Comparison of ENCODE assay signal across 8 cellular contexts in the genomic region with DNA sequence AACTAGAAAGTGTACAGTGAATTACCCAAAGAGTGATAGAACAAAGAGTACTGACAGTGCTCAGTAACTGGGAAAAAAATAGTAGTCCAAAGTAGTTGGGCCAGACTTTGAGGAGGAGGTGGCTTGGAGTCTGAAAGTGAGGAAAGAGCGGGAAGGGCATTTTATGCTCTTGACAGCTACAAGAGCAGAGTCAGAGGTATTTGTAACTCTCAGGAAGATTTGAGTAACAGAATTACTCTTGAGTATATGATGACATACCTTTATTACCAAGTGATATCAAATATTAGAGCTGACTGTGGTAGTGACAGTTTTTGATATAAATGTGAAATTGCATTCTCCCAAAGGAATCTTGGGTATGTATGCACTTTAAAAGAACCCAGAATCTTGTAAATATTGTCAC. TPM values are rescaled to one million over a fixed set of nuclear protein-coding genes. Genes with fewer than 3 reads are reported as not detected.
DNase-seq lines count a peak whose midpoint lies in the region; ATAC-seq and TF ChIP-seq lines count a peak whose summit lies in the region.

No MANE protein-coding gene starts in this region.

- intact Hi-C loops in Caco-2 (cut with micrococcal nuclease; ENCODE audit: unreplicated experiment): no loop called here
- intact Hi-C loops in colonic mucosa (cut with DNase I): no loop called here
- intact Hi-C loops in testis (cut with DNase I; ENCODE audit: low total_unique reads): no loop called here

- 27 to 41% methylated on average over 1 of the region's 1 CpG for WGBS in testis, 2 donors

- H3K27ac ChIP-seq in colonic mucosa: no peak overlapping the region
- H3K27ac ChIP-seq in neural progenitor cell: no peak overlapping the region
- no peak overlapping the region for H3K27ac ChIP-seq in testis

- H3K4me1 ChIP-seq in Caco-2 (peaks cover 26% of the 10 kb centered on the region), colonic mucosa (no peaks in the 10 kb centered on the region), neural progenitor cell (peaks cover 35% of the 10 kb centered on the region), testis (peaks cover 25% of the 10 kb centered on the region)

- H3K79me2 ChIP-seq in neural progenitor cell (ENCODE audit: low read depth): peaks cover 70% of the 10 kb centered on the region

- H3K27ac Mint-ChIP-seq in Caco-2 (ENCODE audit: unreplicated experiment) (no peak overlapping the region), neural progenitor cell (no peak overlapping the region)

- peaks cover 46% of the 10 kb centered on the region for H4K20me1 ChIP-seq in neural progenitor cell (ENCODE audit: low read depth)

- POLR2A ChIA-PET in Caco-2 (lab: Charles Lee): no interaction called here

- no peaks in the 10 kb centered on the region for H3K9me3 ChIP-seq in Caco-2
- H3K9me3 ChIP-seq in MG63: no peaks in the 10 kb centered on the region
- H3K9me3 ChIP-seq in colonic mucosa: no peaks in the 10 kb centered on the region
- no peaks in the 10 kb centered on the region for H3K9me3 ChIP-seq in neural progenitor cell (ENCODE audit: low read depth)
- H3K9me3 ChIP-seq in testis: no peaks in the 10 kb centered on the region

- H3K9me3 Mint-ChIP-seq in Caco-2 (ENCODE audit: unreplicated experiment): no peaks in the 10 kb centered on the region
- peaks cover 5% of the 10 kb centered on the region for H3K9me3 Mint-ChIP-seq in neural progenitor cell

- TF ChIP-seq CTCF in Caco-2 (IDR thresholded peaks at IDR 0.05; ENCODE audit: insufficient read depth in 1 of 2, low read depth in 1 of 2, low read length in 1 of 2, severe bottlenecking in 1 of 2, unreplicated experiment in 1 of 2) (no peak), colonic mucosa (IDR thresholded peaks at IDR 0.05) (no peak), neural progenitor cell (IDR thresholded peaks at IDR 0.05) (no peak), testis (IDR thresholded peaks at IDR 0.05) (no peak)

- no peak for TF ChIP-seq POLR2A in testis (IDR thresholded peaks at IDR 0.05)

- peak overlapping the region in 1 of 2 donors; percentile 57 for H3K9ac ChIP-seq in colonic mucosa (ENCODE audit: low read depth in 2 of 2, low read length in 2 of 2)
- H3K9ac ChIP-seq in neural progenitor cell: no peak overlapping the region

- no peak overlapping the region for H2AFZ ChIP-seq in neural progenitor cell (replicated peaks)

- H3K27me3 Mint-ChIP-seq in Caco-2 (ENCODE audit: insufficient read depth, unreplicated experiment) (no peaks in the 10 kb centered on the region), neural progenitor cell (ENCODE audit: insufficient read depth, low read depth) (peaks cover 2% of the 10 kb centered on the region)

- no peak for ATAC-seq in GM19455 (IDR thresholded peaks at IDR 0.05; ENCODE audit: unreplicated experiment)
- no peak for ATAC-seq in HG02884 (IDR thresholded peaks at IDR 0.05; ENCODE audit: unreplicated experiment)
- ATAC-seq in GM18517 (IDR thresholded peaks at IDR 0.05; ENCODE audit: unreplicated experiment): no peak

- peak overlapping the region; percentile 79 for H3K4me2 ChIP-seq in neural progenitor cell

- H3K36me3 ChIP-seq in Caco-2 (ENCODE audit: control insufficient read depth, insufficient read depth, low read length) (no peaks in the 10 kb centered on the region), MG63 (no peaks in the 10 kb centered on the region), colonic mucosa (no peaks in the 10 kb centered on the region), neural progenitor cell (no peaks in the 10 kb centered on the region), testis (ENCODE audit: low read depth, missing control alignments) (no peaks in the 10 kb centered on the region)

- H3K4me3 ChIP-seq in Caco-2 (ENCODE audit: low read depth, low read length) (no peak overlapping the region), MG63 (peak overlapping the region; percentile 72), colonic mucosa (peak overlapping the region; percentile 90), neural progenitor cell (peak overlapping the region; percentile 96), testis (no peak overlapping the region)

- H3F3A ChIP-seq in neural progenitor cell (ENCODE audit: low read depth): peaks cover 23% of the 10 kb centered on the region

- TSS peak; percentile 22 for BruUV-seq in Caco-2 (replicated peaks; lab: Mats Ljungman, UMichigan)

- H3K4me3 Mint-ChIP-seq in Caco-2 (ENCODE audit: unreplicated experiment) (peak overlapping the region; percentile 99), neural progenitor cell (peak overlapping the region; percentile 99)

- no peaks in the 10 kb centered on the region for H3K27me3 ChIP-seq in Caco-2 (replicated peaks; ENCODE audit: control insufficient read depth, insufficient read depth, low read length)
- H3K27me3 ChIP-seq in MG63: no peaks in the 10 kb centered on the region
- no peaks in the 10 kb centered on the region for H3K27me3 ChIP-seq in colonic mucosa
- no peaks in the 10 kb centered on the region for H3K27me3 ChIP-seq in neural progenitor cell
- H3K27me3 ChIP-seq in testis: no peaks in the 10 kb centered on the region

- H3K4me1 Mint-ChIP-seq in Caco-2 (ENCODE audit: low read depth, unreplicated experiment): peaks cover 21% of the 10 kb centered on the region
- peaks cover 35% of the 10 kb centered on the region for H3K4me1 Mint-ChIP-seq in neural progenitor cell

- CTCF ChIA-PET in Caco-2 (lab: Charles Lee): no interaction called here

- H3K36me3 Mint-ChIP-seq in Caco-2 (ENCODE audit: insufficient read depth, unreplicated experiment) (peaks cover 12% of the 10 kb centered on the region), neural progenitor cell (peaks cover 8% of the 10 kb centered on the region)

- DNase-seq in Caco-2 (no peak), MG63 (no peak), colonic mucosa (no peak), neural progenitor cell (ENCODE audit: low spot score) (no peak), testis (no peak)

RNA-seq across cellular contexts. Expression of gene SLAIN2, which starts 2.2 kb away (rescaled TPM):
- total RNA-seq in Caco-2 (2022) (44.8 and 46.6 TPM in 2 replicates), colonic mucosa (10 to 100 TPM; 70.2 to 98.5 TPM), neural progenitor cell (ENCODE audit: low replicate concordance) (25.4 and 44.0 TPM in 2 replicates), testis (10 to 100 TPM; 57.3 to 75.8 TPM)
- 14.5 and 18.2 TPM in 2 replicates for total RNA-seq in MG63 (2014; rRNA removed; shearing (Covaris generic); ENCODE audit: low replicate concordance)
- 255 TPM for polyA plus RNA-seq in testis (ENCODE audit: insufficient read depth, low read depth, low replicate concordance)

Comparison
In these comparisons a context has a peak if more than half of its experiments do, and no peak if none do; other contexts are left out.
1. H3K4me3 ChIP-seq: peak in MG63 (single experiment), colonic mucosa (single experiment) and neural progenitor cell (single experiment); none in Caco-2 (single experiment) and testis (0 of 2).